9 cellular contexts compared by ENCODE assay signal in genomic region chr9:131591845-131592208, GRCh38. TPM values are rescaled to one million over a fixed set of nuclear protein-coding genes. Genes with fewer than 3 reads are reported as not detected.
DNase-seq lines count a peak whose midpoint lies in the region; ATAC-seq and TF ChIP-seq lines count a peak whose summit lies in the region.
"Had no signal": no experiment of that assay in that cellular context is flagged by ENCODE, and none has a peak within 500 bp of the region (broad histone marks: within the 10 kb centered on the region; RNA-seq: fewer than 3 reads in every experiment).

No MANE protein-coding gene starts in this region.

- peak overlapping the region in 2 of 3 donors; percentile 42 to 86 for H3K27ac Mint-ChIP-seq in CD4-positive, CD25-positive, alpha-beta regulatory T cell
- peak overlapping the region; percentile 78 for H3K27ac Mint-ChIP-seq in GM23338
- H3K27ac Mint-ChIP-seq in activated naive CD8-positive, alpha-beta T cell: peak overlapping the region; percentile 61

- H3K4me1 ChIP-seq in CD4-positive, CD25-positive, alpha-beta regulatory T cell (ENCODE audit: control insufficient read depth, insufficient read depth, low read length, poor library complexity, severe bottlenecking): peaks cover 18% of the 10 kb centered on the region
- H3K4me1 ChIP-seq in GM23338 (ENCODE audit: insufficient read depth): no peaks in the 10 kb centered on the region
- H3K4me1 ChIP-seq in neutrophil (ENCODE audit: control insufficient read depth in 1 of 2, insufficient read depth in 1 of 2, low read depth in 1 of 2, low read length in 1 of 2): peaks cover 40 to 42% of the 10 kb centered on the region in 2 experiments
- H3K4me1 ChIP-seq in ovary (ENCODE audit: insufficient read depth): no peaks in the 10 kb centered on the region

- no peaks in the 10 kb centered on the region for H3K9me3 Mint-ChIP-seq in CD4-positive, CD25-positive, alpha-beta regulatory T cell
- H3K9me3 Mint-ChIP-seq in GM23338: no peaks in the 10 kb centered on the region
- H3K9me3 Mint-ChIP-seq in activated naive CD8-positive, alpha-beta T cell (ENCODE audit: low read depth): no peaks in the 10 kb centered on the region

- H3K27ac ChIP-seq in CD4-positive, CD25-positive, alpha-beta regulatory T cell (ENCODE audit: insufficient read depth, low read length, poor library complexity, severe bottlenecking): no peak overlapping the region
- H3K27ac ChIP-seq in GM23338 (ENCODE audit: low read depth) (0 out of 2 replicates have a peak overlapping the region, but pooled peaks have one; percentile 19), neutrophil (peak overlapping the region; percentile 61), ovary (no peak overlapping the region)
- H3K27ac ChIP-seq: SJSA1 had no signal

- 70 to 79% (median 75%) methylated on average over 6 of the region's 6 CpGs for WGBS in ovary, 3 donors

- no peaks in the 10 kb centered on the region for H3K9me2 ChIP-seq in GM23338 (ENCODE audit: insufficient read depth)

- ATAC-seq in CD4-positive, CD25-positive, alpha-beta regulatory T cell (ENCODE audit: low read depth in 2 of 2): no peak
- ATAC-seq in GM23338: no peak

- H3F3A ChIP-seq in GM23338 (replicated peaks; ENCODE audit: low read depth): 0 out of 2 replicates have a peak, but pooled peaks cover 3% of the 10 kb centered on the region

- H3K9me3 ChIP-seq in CD4-positive, CD25-positive, alpha-beta regulatory T cell (ENCODE audit: control insufficient read depth in 2 of 2, low read length in 2 of 2): no peaks in the 10 kb centered on the region
- H3K9me3 ChIP-seq in neutrophil (no peaks in the 10 kb centered on the region), ovary (no peaks in the 10 kb centered on the region)
- H3K9me3 ChIP-seq: SJSA1 had no signal

- TF ChIP-seq POLR2A in ovary (IDR thresholded peaks at IDR 0.05): no peak

- no peaks in the 10 kb centered on the region for H3K27me3 Mint-ChIP-seq in CD4-positive, CD25-positive, alpha-beta regulatory T cell
- H3K27me3 Mint-ChIP-seq in GM23338 (ENCODE audit: insufficient read depth, low read depth, poor library complexity): peaks cover 13% of the 10 kb centered on the region
- H3K27me3 Mint-ChIP-seq in activated naive CD8-positive, alpha-beta T cell: no peaks in the 10 kb centered on the region

- no peaks in the 10 kb centered on the region for H3K27me3 ChIP-seq in CD4-positive, CD25-positive, alpha-beta regulatory T cell (ENCODE audit: control insufficient read depth, insufficient read depth, low read length)
- no peaks in the 10 kb centered on the region for H3K27me3 ChIP-seq in GM23338 (ENCODE audit: insufficient read depth)
- no peaks in the 10 kb centered on the region for H3K27me3 ChIP-seq in neutrophil
- no peaks in the 10 kb centered on the region for H3K27me3 ChIP-seq in ovary
- H3K27me3 ChIP-seq: SJSA1 had no signal

- no peak for DNase-seq in CD4-positive, CD25-positive, alpha-beta regulatory T cell
- DNase-seq in GM23338 (ENCODE audit: low spot score) (no peak), ovary (no peak), 8988T (no peak), pons (ENCODE audit: low spot score) (no peak)

- H2AFZ ChIP-seq in GM23338: no peak overlapping the region

- H3K79me2 ChIP-seq in GM23338 (replicated peaks; ENCODE audit: insufficient read depth): no peaks in the 10 kb centered on the region

- peaks cover 42% of the 10 kb centered on the region for H3K36me3 ChIP-seq in CD4-positive, CD25-positive, alpha-beta regulatory T cell (ENCODE audit: control insufficient read depth, insufficient read depth, low read length)
- H3K36me3 ChIP-seq in GM23338 (ENCODE audit: insufficient read depth) (no peaks in the 10 kb centered on the region; the same call in 1 of the 2 replicates), neutrophil (peaks cover 86% of the 10 kb centered on the region), ovary (no peaks in the 10 kb centered on the region)

- no peak overlapping the region for H3K4me3 Mint-ChIP-seq in CD4-positive, CD25-positive, alpha-beta regulatory T cell
- H3K4me3 Mint-ChIP-seq in GM23338: no peak overlapping the region
- H3K4me3 Mint-ChIP-seq in activated naive CD8-positive, alpha-beta T cell: no peak overlapping the region

- no peak for TF ChIP-seq EP300 in ovary (IDR thresholded peaks at IDR 0.05)

- H3K4me1 Mint-ChIP-seq in CD4-positive, CD25-positive, alpha-beta regulatory T cell: peaks cover 0 to 32% (median 19%) of the 10 kb centered on the region in 4 donors
- H3K4me1 Mint-ChIP-seq in GM23338: no peaks in the 10 kb centered on the region
- H3K4me1 Mint-ChIP-seq in activated naive CD8-positive, alpha-beta T cell (ENCODE audit: low read depth): peaks cover 24% of the 10 kb centered on the region

- H3K4me3 ChIP-seq in CD4-positive, CD25-positive, alpha-beta regulatory T cell (ENCODE audit: low read depth, low read length): no peak overlapping the region
- H3K4me3 ChIP-seq in GM23338: no peak overlapping the region
- H3K4me3 ChIP-seq in neutrophil (ENCODE audit: low read depth in 1 of 2, low read length in 1 of 2): no peak overlapping the region
- H3K4me3 ChIP-seq in ovary: no peak overlapping the region
- H3K4me3 ChIP-seq: SJSA1 had no signal

- peaks cover 13% of the 10 kb centered on the region for H3K36me3 Mint-ChIP-seq in CD4-positive, CD25-positive, alpha-beta regulatory T cell
- peaks cover 26% of the 10 kb centered on the region for H3K36me3 Mint-ChIP-seq in GM23338 (ENCODE audit: low read depth)
- peaks cover 2% of the 10 kb centered on the region for H3K36me3 Mint-ChIP-seq in activated naive CD8-positive, alpha-beta T cell

- no peak for TF ChIP-seq CTCF in GM23338 (conservative IDR thresholded peaks at IDR 0.05; ENCODE audit: low read depth in 2 of 2)
- no peak for TF ChIP-seq CTCF in neutrophil (IDR thresholded peaks at IDR 0.05)
- no peak for TF ChIP-seq CTCF in ovary (IDR thresholded peaks at IDR 0.05)

- intact Hi-C loops in ovary (cut with DNase I): loop anchor here (1.0 to 10.0 kb wide), 5 partner anchors 145 to 643 kb away; partner anchors contain the start of gene RAPGEF1 (in 2 of the 4)

- H3K4me2 ChIP-seq in GM23338: no peak overlapping the region

- H4K20me1 ChIP-seq in GM23338 (replicated peaks; ENCODE audit: insufficient read depth): no peaks in the 10 kb centered on the region

TF ChIP-seq in GM23338, 12 proteins besides CTCF, POLR2A, EP300 and RAD21:
- TF ChIP-seq EZH2phosphoT487 (IDR thresholded peaks at IDR 0.05; ENCODE audit: unreplicated experiment) (no peak), ETS1 (IDR thresholded peaks at IDR 0.05) (no peak), STAT1 (IDR thresholded peaks at IDR 0.05; ENCODE audit: unreplicated experiment) (no peak), POLR2AphosphoS5 (IDR thresholded peaks at IDR 0.05; ENCODE audit: low read depth) (no peak)

RNA-seq across cellular contexts. Expression of gene PRRT1B, which starts 46.5 kb away (rescaled TPM):
- not detected for total RNA-seq in CD4-positive, CD25-positive, alpha-beta regulatory T cell
- polyA plus RNA-seq in CD4-positive, CD25-positive, alpha-beta regulatory T cell: not detected
- 0.24 TPM in 1 of 2 replicates, not detected in the other for total RNA-seq in GM23338 (2014; rRNA removed; shearing (Covaris generic))
- polyA plus RNA-seq in GM23338 (2016; fragmentation: Nextera tagmentation; extraction: Ambion mirVana) (not detected in 2 replicates), ovary (not detected)
- 1 to 10 TPM in 1 of 7 donors, under 1 TPM in 1, not detected in 5; 0.61 to 4.1 TPM for total RNA-seq in ovary
- total RNA-seq: fibroblast of villous mesenchyme, SJSA1 had no signal

Comparison
In these comparisons a context has a peak if more than half of its experiments do, and no peak if none do; other contexts are left out.
1. H3K27ac ChIP-seq: peak in GM23338 (single experiment) and neutrophil (single experiment); none in CD4-positive, CD25-positive, alpha-beta regulatory T cell (single experiment) and ovary (0 of 2).
2. Peak in every context shown above with its lines, with median percentiles within 50 percentile points of each other: H3K27ac Mint-ChIP-seq.